ENCODE assay signal across 9 cellular contexts in genomic region chr9:33129886-33130284, GRCh38. TPM values are rescaled to one million over a fixed set of nuclear protein-coding genes. Genes with fewer than 3 reads are reported as not detected.
DNase-seq lines count a peak whose midpoint lies in the region; ATAC-seq and TF ChIP-seq lines count a peak whose summit lies in the region.
"Had no signal": no experiment of that assay in that cellular context is flagged by ENCODE, and none has a peak within 500 bp of the region (broad histone marks: within the 10 kb centered on the region; RNA-seq: fewer than 3 reads in every experiment).

No MANE protein-coding gene starts in this region.

- H3K4me1 Mint-ChIP-seq in CD4-positive, CD25-positive, alpha-beta regulatory T cell = peaks cover 4 to 34% (median 26%) of the 10 kb centered on the region in 4 donors

- peaks cover 0 to 2% (median 0%) of the 10 kb centered on the region in 7 donors for H3K9me3 Mint-ChIP-seq in CD4-positive, CD25-positive, alpha-beta regulatory T cell

- 20% methylated on average over 2 of the region's 5 CpGs for WGBS in right lobe of liver (ENCODE audit: insufficient coverage, low coverage, low lambda C conversion rate, missing lambda C conversion rate)

- no peaks in the 10 kb centered on the region for H3K27me3 ChIP-seq in CD4-positive, CD25-positive, alpha-beta regulatory T cell (ENCODE audit: control insufficient read depth, insufficient read depth, low read length)
- no peaks in the 10 kb centered on the region for H3K27me3 ChIP-seq in right lobe of liver

- peaks cover 86% of the 10 kb centered on the region for H3K36me3 ChIP-seq in CD4-positive, CD25-positive, alpha-beta regulatory T cell (ENCODE audit: control insufficient read depth, insufficient read depth, low read length)
- peaks cover 3 to 66% (median 32%) of the 10 kb centered on the region in 4 donors for H3K36me3 ChIP-seq in right lobe of liver

- TF ChIP-seq CTCF in GM20000 (IDR thresholded peaks at IDR 0.05; ENCODE audit: extremely low read depth, missing control alignments) (no peak), right lobe of liver (IDR thresholded peaks at IDR 0.05) (no peak)

- intact Hi-C loops in right lobe of liver (cut with DNase I) = no loop called here

- peak overlapping the region in 2 of 3 donors; percentile 88 to 90 for H3K27ac Mint-ChIP-seq in CD4-positive, CD25-positive, alpha-beta regulatory T cell

- no peak overlapping the region for H3K4me3 Mint-ChIP-seq in CD4-positive, CD25-positive, alpha-beta regulatory T cell

- ATAC-seq in CD4-positive, CD25-positive, alpha-beta regulatory T cell (ENCODE audit: low read depth in 2 of 2) = no peak
- peak in 2 of 4 donors; percentile 4 to 28 for ATAC-seq in right lobe of liver

- H3K9me3 ChIP-seq in CD4-positive, CD25-positive, alpha-beta regulatory T cell (ENCODE audit: control insufficient read depth in 2 of 2, low read length in 2 of 2) = no peaks in the 10 kb centered on the region
- no peaks in the 10 kb centered on the region for H3K9me3 ChIP-seq in right lobe of liver

- H3K27ac ChIP-seq in CD4-positive, CD25-positive, alpha-beta regulatory T cell (ENCODE audit: insufficient read depth, low read length, poor library complexity, severe bottlenecking) = no peak overlapping the region
- peak overlapping the region; percentile 11 to 50 (median 21) for H3K27ac ChIP-seq in right lobe of liver

- H3K36me3 Mint-ChIP-seq in CD4-positive, CD25-positive, alpha-beta regulatory T cell = peaks cover 68% of the 10 kb centered on the region

- DNase-seq in CD4-positive, CD25-positive, alpha-beta regulatory T cell = no peak
- DNase-seq in GM20000 (ENCODE audit: low spot score) (peak; percentile 66), MV-4-11 (lab: John Stamatoyannopoulos, UW) (peak; percentile 75), right lobe of liver (no peak), NCI-H526 (lab: John Stamatoyannopoulos, UW) (no peak), NCI-H2029 (lab: John Stamatoyannopoulos, UW) (no peak)
- no peak for DNase-seq in effector CD8-positive, alpha-beta T cell (lab: John Stamatoyannopoulos, UW)
- DNase-seq in stimulated activated CD4-positive, alpha-beta T cell treated with anti-CD3 and anti-CD28 coated beads, Interleukin-4, amount 100 ng/mL, for 24 hours = no peak
- DNase-seq: activated CD4-positive, alpha-beta T cell treated with anti-CD3 and anti-CD28 coated beads, Interleukin-2, amount 50 U/mL, for 4 hours had no signal

- H3K4me1 ChIP-seq in CD4-positive, CD25-positive, alpha-beta regulatory T cell (ENCODE audit: control insufficient read depth, insufficient read depth, low read length, poor library complexity, severe bottlenecking) = no peaks in the 10 kb centered on the region
- H3K4me1 ChIP-seq in right lobe of liver = peaks cover 0 to 52% (median 31%) of the 10 kb centered on the region in 4 donors

- TF ChIP-seq POLR2A in right lobe of liver (IDR thresholded peaks at IDR 0.05) = no peak

- no peaks in the 10 kb centered on the region for H3K27me3 Mint-ChIP-seq in CD4-positive, CD25-positive, alpha-beta regulatory T cell

- no peak overlapping the region for H3K4me3 ChIP-seq in CD4-positive, CD25-positive, alpha-beta regulatory T cell (ENCODE audit: low read depth, low read length)
- H3K4me3 ChIP-seq in right lobe of liver = no peak overlapping the region

RNA-seq across cellular contexts. Expression of gene B4GALT1, which starts 37.3 kb away (rescaled TPM):
- total RNA-seq in CD4-positive, CD25-positive, alpha-beta regulatory T cell = 87.8 TPM
- 10 to 100 TPM; 18.8 to 21.7 (median 20.6) TPM for polyA plus RNA-seq in CD4-positive, CD25-positive, alpha-beta regulatory T cell
- 100 to 1,000 TPM in 1 of 6 experiments, 10 to 100 TPM in 5; 48.5 to 145 (median 79.5) TPM for total RNA-seq in right lobe of liver

RNA-seq across cellular contexts. Expression of gene SMU1, which starts 53.4 kb away (rescaled TPM):
- total RNA-seq in CD4-positive, CD25-positive, alpha-beta regulatory T cell = 22.7 TPM
- polyA plus RNA-seq in CD4-positive, CD25-positive, alpha-beta regulatory T cell = 10 to 100 TPM; 23.7 to 27.9 (median 24.9) TPM
- 10 to 100 TPM in 2 of 6 experiments, 1 to 10 TPM in 4; 7.0 to 10.4 (median 8.5) TPM for total RNA-seq in right lobe of liver

Comparison
In these comparisons a context has a peak if more than half of its experiments do, and no peak if none do; other contexts are left out.
1. DNase-seq: peak in GM20000 (single experiment) and MV-4-11 (single experiment); none in CD4-positive, CD25-positive, alpha-beta regulatory T cell (0 of 3), right lobe of liver (0 of 3), effector CD8-positive, alpha-beta T cell (single experiment), NCI-H526 (0 of 2), NCI-H2029 (single experiment) and stimulated activated CD4-positive, alpha-beta T cell treated with anti-CD3 and anti-CD28 coated beads, Interleukin-4, amount 100 ng/mL, for 24 hours (single experiment).